27 cellular contexts compared by ENCODE assay signal in genomic region chr11:47527186-47527585, GRCh38. TPM values are rescaled to one million over a fixed set of nuclear protein-coding genes. Genes with fewer than 3 reads are reported as not detected.
DNase-seq lines count a peak whose midpoint lies in the region; TF ChIP-seq lines count a peak whose summit lies in the region.
"Had no signal": no experiment of that assay in that cellular context is flagged by ENCODE, and none has a peak within 500 bp of the region (broad histone marks: within the 10 kb centered on the region; RNA-seq: fewer than 3 reads in every experiment).

No MANE protein-coding gene starts in this region.

- no peaks in the 10 kb centered on the region for H3K9me3 Mint-ChIP-seq in CD14-positive monocyte
- no peaks in the 10 kb centered on the region for H3K9me3 Mint-ChIP-seq in brain
- no peaks in the 10 kb centered on the region for H3K9me3 Mint-ChIP-seq in osteocyte (ENCODE audit: unreplicated experiment)

- H3K27me3 Mint-ChIP-seq in CD14-positive monocyte (ENCODE audit: low read depth in 3 of 3) (peaks cover 0 to 1% (median 0%) of the 10 kb centered on the region in 3 donors), brain (peaks cover 3% of the 10 kb centered on the region), osteocyte (ENCODE audit: unreplicated experiment) (no peaks in the 10 kb centered on the region)

- no peak overlapping the region for H2AK5ac ChIP-seq in neuronal stem cell (ENCODE audit: low read depth, low read length)

- H3K18ac ChIP-seq in neuronal stem cell (ENCODE audit: low read length), result no peak overlapping the region

- H2BK5ac ChIP-seq in neuronal stem cell (ENCODE audit: low read length), result no peak overlapping the region

- H3K27ac Mint-ChIP-seq in CD14-positive monocyte (peak overlapping the region in 4 of 7 donors; percentile 18 to 60 (median 33)), brain (peak overlapping the region in 3 of 5 experiments; percentile 38 to 64 (median 56)), osteocyte (ENCODE audit: unreplicated experiment) (peak overlapping the region; percentile 19)

- H3K9me3 ChIP-seq in neuronal stem cell (replicated peaks in 1 of 2; ENCODE audit: control insufficient read depth in 2 of 2, insufficient read depth in 1 of 2, low read depth in 1 of 2, low read length in 2 of 2), result no peaks in the 10 kb centered on the region
- H3K9me3 ChIP-seq: upper lobe of right lung had no signal

- H4K91ac ChIP-seq in neuronal stem cell (ENCODE audit: low read depth, low read length, poor library complexity), result no peak overlapping the region

- no peak overlapping the region for H3K4ac ChIP-seq in neuronal stem cell (ENCODE audit: low read length)

- H3K27ac ChIP-seq in KMS-11 (peak overlapping the region; percentile 75), neuronal stem cell (replicated peaks; ENCODE audit: low read length) (no peak overlapping the region)
- H3K27ac ChIP-seq: foreskin keratinocyte, upper lobe of right lung had no signal

- peak overlapping the region; percentile 84; the same call in 1 of the 2 replicates for H3K4me2 ChIP-seq in KMS-11
- no peak overlapping the region for H3K4me2 ChIP-seq in neuronal stem cell (ENCODE audit: insufficient read depth, low read length, poor library complexity, severe bottlenecking)

- H3K4me1 ChIP-seq in KMS-11 (ENCODE audit: low read depth, poor library complexity, severe bottlenecking) (peaks cover 95% of the 10 kb centered on the region), neuronal stem cell (ENCODE audit: control insufficient read depth in 2 of 2, insufficient read depth in 1 of 2, low read depth in 1 of 2, low read length in 2 of 2) (peaks cover 18 to 26% of the 10 kb centered on the region in 2 donors)

- no peak overlapping the region for H2BK12ac ChIP-seq in neuronal stem cell (ENCODE audit: low read length)

- H3K23ac ChIP-seq in neuronal stem cell (ENCODE audit: low read depth, low read length, poor library complexity), result no peak overlapping the region

- intact Hi-C loops in CD14-positive monocyte (cut with micrococcal nuclease), result no loop called here

- no peak for TF ChIP-seq CTCF in CD14-positive monocyte (IDR thresholded peaks at IDR 0.05)
- no peak for TF ChIP-seq CTCF in KMS-11 (conservative IDR thresholded peaks at IDR 0.05; ENCODE audit: low read depth, low read length)
- TF ChIP-seq CTCF in brain (conservative IDR thresholded peaks at IDR 0.05), result no peak
- no peak for TF ChIP-seq CTCF in osteocyte (IDR thresholded peaks at IDR 0.05)

- H3K27me3 ChIP-seq in KMS-11 (ENCODE audit: insufficient read depth, low read depth) (no peaks in the 10 kb centered on the region), neuronal stem cell (ENCODE audit: control insufficient read depth in 3 of 3, insufficient read depth in 3 of 3, low read depth in 1 of 3, low read length in 3 of 3) (no peaks in the 10 kb centered on the region)
- H3K27me3 ChIP-seq: foreskin keratinocyte, upper lobe of right lung had no signal

- peaks cover 3% of the 10 kb centered on the region for H3K79me1 ChIP-seq in neuronal stem cell (ENCODE audit: low read depth, low read length)

- H3K14ac ChIP-seq in neuronal stem cell (ENCODE audit: low read length), result no peak overlapping the region

- H3K79me2 ChIP-seq in KMS-11 (ENCODE audit: insufficient read depth, low read depth), result peaks cover 100% of the 10 kb centered on the region

- peaks cover 17% of the 10 kb centered on the region for H4K20me1 ChIP-seq in KMS-11 (ENCODE audit: insufficient read depth)

- H3K4me3 ChIP-seq in KMS-11 (IDR thresholded peaks at IDR 0.05; ENCODE audit: insufficient read depth, low read depth, low read length) (no peak overlapping the region), neuronal stem cell (ENCODE audit: low read length in 2 of 2) (no peak overlapping the region)
- H3K4me3 ChIP-seq: upper lobe of right lung had no signal

- WGBS in neuronal stem cell (ENCODE audit: extremely low coverage in 2 of 2, insufficient read length in 2 of 2, insufficient replicate concordance in 1 of 2), 2 donors, result no CpG with 5 or more reads among the region's 6 CpGs

- H4K8ac ChIP-seq in neuronal stem cell (ENCODE audit: low read depth, low read length), result no peak overlapping the region

- H3K9ac ChIP-seq in KMS-11 (peak overlapping the region; percentile 17; the same call in 1 of the 2 replicates), neuronal stem cell (ENCODE audit: low read depth, low read length, poor library complexity) (no peak overlapping the region)

- no peak overlapping the region for H3K4me3 Mint-ChIP-seq in CD14-positive monocyte
- H3K4me3 Mint-ChIP-seq in brain, result no peak overlapping the region
- H3K4me3 Mint-ChIP-seq in osteocyte (ENCODE audit: unreplicated experiment), result no peak overlapping the region

- H3K36me3 ChIP-seq in KMS-11 (ENCODE audit: insufficient read depth) (0 out of 2 replicates have a peak, but pooled peaks cover 3% of the 10 kb centered on the region), neuronal stem cell (replicated peaks in 1 of 2; ENCODE audit: control insufficient read depth in 2 of 2, insufficient read depth in 2 of 2, low read length in 2 of 2) (peaks cover 0 to 43% of the 10 kb centered on the region in 2 donors)
- H3K36me3 ChIP-seq: upper lobe of right lung had no signal

- DNase-seq in CD14-positive monocyte (ENCODE audit: low spot score), result no peak
- DNase-seq in osteocyte (ENCODE audit: extremely low spot score, unreplicated experiment), result no peak
- DNase-seq in neuronal stem cell (ENCODE audit: low spot score), result no peak
- DNase-seq in EL, result no peak
- no peak for DNase-seq in NCI-H345 (lab: John Stamatoyannopoulos, UW)
- DNase-seq: activated CD4-positive, alpha-beta T cell treated with anti-CD3 and anti-CD28 coated beads, Interleukin-2, amount 50 U/mL, for 48 hours; activated CD4-positive, CD25-positive, alpha-beta regulatory T cell; activated gamma-delta T cell treated with Interleukin-2 at 50 U/mL for 16 hours; C1 segment of cervical spinal cord; central memory CD4-positive, alpha-beta T cell; erythroblast; foreskin keratinocyte; HCEC 1CT; hypothalamus; IMR-90; NCI-H1417; NCI-H2081 treated with DMSO at 0.1 percent for 48 hours; nucleus accumbens; retina; stimulated activated CD4-positive, alpha-beta T cell treated with anti-CD3 and anti-CD28 coated beads, Interleukin-12 subunit alpha, Interleukin-12 subunit beta, amount 100 ng/mL, for 4 hours; T1000; upper lobe of right lung had no signal

- peaks cover 31% of the 10 kb centered on the region for H3K4me1 Mint-ChIP-seq in CD14-positive monocyte
- H3K4me1 Mint-ChIP-seq in brain, result peaks cover 68% of the 10 kb centered on the region
- H3K4me1 Mint-ChIP-seq in osteocyte (ENCODE audit: unreplicated experiment), result peaks cover 53% of the 10 kb centered on the region

- H2BK120ac ChIP-seq in neuronal stem cell (ENCODE audit: low read depth, low read length), result no peak overlapping the region

- H2BK15ac ChIP-seq in neuronal stem cell (ENCODE audit: low read length), result no peak overlapping the region

- no peak overlapping the region for H2AFZ ChIP-seq in KMS-11 (ENCODE audit: low read depth)
- H2AFZ ChIP-seq in neuronal stem cell (ENCODE audit: low read length), result no peak overlapping the region

- H3K36me3 Mint-ChIP-seq in CD14-positive monocyte, result peaks cover 21 to 45% of the 10 kb centered on the region in 2 donors
- peaks cover 8% of the 10 kb centered on the region for H3K36me3 Mint-ChIP-seq in brain
- H3K36me3 Mint-ChIP-seq in osteocyte (ENCODE audit: unreplicated experiment), result peaks cover 3% of the 10 kb centered on the region

RNA-seq across cellular contexts. Expression of gene CELF1, which starts 25.7 kb away (rescaled TPM):
- polyA plus RNA-seq in CD14-positive monocyte (10 to 100 TPM; 27.2 to 39.9 TPM), brain (ENCODE audit: insufficient read depth, low read depth, low replicate concordance) (47.2 TPM)
- 88.6 and 100 TPM in 2 replicates for total RNA-seq in osteocyte
- 111 TPM for polyA plus RNA-seq in neuronal stem cell (2013, experiment 1 of 2)
- 123 TPM for polyA plus RNA-seq in neuronal stem cell (2013, experiment 2 of 2)

RNA-seq across cellular contexts. Expression of gene PTPMT1, which starts 38.2 kb away (rescaled TPM):
- 10 to 100 TPM; 83.3 to 87.8 TPM for polyA plus RNA-seq in CD14-positive monocyte
- polyA plus RNA-seq in brain (ENCODE audit: insufficient read depth, low read depth, low replicate concordance), result 52.2 TPM
- 49.3 and 50.3 TPM in 2 replicates for total RNA-seq in osteocyte
- 58.3 TPM for polyA plus RNA-seq in neuronal stem cell (2013, experiment 1 of 2)
- 60.4 TPM for polyA plus RNA-seq in neuronal stem cell (2013, experiment 2 of 2)

RNA-seq across cellular contexts. Expression of gene KBTBD4, which starts 51.6 kb away (rescaled TPM):
- polyA plus RNA-seq in CD14-positive monocyte (10 to 100 TPM; 13.8 to 16.9 TPM), brain (ENCODE audit: insufficient read depth, low read depth, low replicate concordance) (19.2 TPM)
- total RNA-seq in osteocyte, result 19.7 and 19.8 TPM in 2 replicates
- 7.3 TPM for polyA plus RNA-seq in neuronal stem cell (2013, experiment 1 of 2)
- 6.9 TPM for polyA plus RNA-seq in neuronal stem cell (2013, experiment 2 of 2)

RNA-seq across cellular contexts. Expression of gene NDUFS3, which starts 51.7 kb away (rescaled TPM):
- polyA plus RNA-seq in CD14-positive monocyte (100 to 1,000 TPM; 104 to 107 TPM), brain (ENCODE audit: insufficient read depth, low read depth, low replicate concordance) (158 TPM)
- 102 and 105 TPM in 2 replicates for total RNA-seq in osteocyte
- polyA plus RNA-seq in neuronal stem cell (2013, experiment 1 of 2), result 103 TPM
- polyA plus RNA-seq in neuronal stem cell (2013, experiment 2 of 2), result 96.2 TPM

RNA-seq across cellular contexts. Expression of gene FAM180B, which starts 59.3 kb away (rescaled TPM):
- not detected for polyA plus RNA-seq in CD14-positive monocyte
- not detected for polyA plus RNA-seq in brain (ENCODE audit: insufficient read depth, low read depth, low replicate concordance)
- 0.32 and 0.52 TPM in 2 replicates for total RNA-seq in osteocyte
- polyA plus RNA-seq in neuronal stem cell (2013, experiment 1 of 2), result not detected
- polyA plus RNA-seq in neuronal stem cell (2013, experiment 2 of 2), result not detected
- total RNA-seq: foreskin keratinocyte, IMR-90, liver, MCF 10A, NCI-H460, upper lobe of right lung had no signal
- polyA plus RNA-seq: foreskin keratinocyte, IMR-90, liver had no signal
